1 cellular context compared by ENCODE assay signal in the genomic region with DNA sequence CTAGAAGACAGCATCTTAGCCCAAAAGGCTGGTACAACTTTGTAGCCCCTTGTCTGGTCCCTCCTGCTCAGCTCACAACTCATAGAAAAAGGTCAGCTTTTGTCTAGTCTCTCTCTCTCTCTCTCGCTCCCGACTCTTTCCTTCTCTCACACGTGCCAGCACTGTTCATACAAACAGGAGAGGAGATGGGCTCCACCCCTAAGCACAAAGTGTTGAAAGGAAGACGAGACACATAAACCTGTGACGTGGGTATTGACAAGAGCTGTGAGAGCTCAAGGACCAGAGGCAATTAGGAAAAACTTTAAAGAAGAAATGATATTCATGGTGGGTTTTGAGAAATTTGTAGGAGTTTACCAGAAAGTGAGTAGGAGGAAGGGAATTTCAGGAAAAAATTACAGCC.
TF ChIP-seq lines count a peak whose summit lies in the region.

No MANE protein-coding gene starts in this region.

TF ChIP-seq in HepG2, 621 proteins besides CTCF, POLR2A, EP300 and RAD21:
- no peak for TF ChIP-seq ZNF678 (CRISPR knock-in tag; IDR thresholded peaks at IDR 0.05)
- TF ChIP-seq BHLHE40 (IDR thresholded peaks at IDR 0.05; ENCODE audit: low read length) = 0 out of 2 replicates have a peak, but pooled peaks have one; percentile 8
